Comparison of ENCODE assay signal across 8 cellular contexts in genomic region chr6:16711551-16712249, GRCh38. TPM values are rescaled to one million over a fixed set of nuclear protein-coding genes. Genes with fewer than 3 reads are reported as not detected.
DNase-seq lines count a peak whose midpoint lies in the region; ATAC-seq and TF ChIP-seq lines count a peak whose summit lies in the region.

No MANE protein-coding gene starts in this region.

- intact Hi-C loops in psoas muscle (cut with DNase I) = no loop called here
- intact Hi-C loops in gastrocnemius medialis (cut with DNase I; ENCODE audit: low total_unique reads) = loop anchor here (2.0 kb wide), 1 partner anchor 49 kb away; the partner anchor contains the start of gene ATXN1

- H3K27ac ChIP-seq in psoas muscle (peak overlapping the region; percentile 74), gastrocnemius medialis (peak overlapping the region in 1 of 4 donors; percentile 61), gastroesophageal sphincter (peak overlapping the region in 2 of 4 donors; percentile 54 to 69)

- peaks cover 2% of the 10 kb centered on the region for H3K27me3 Mint-ChIP-seq in IgD-negative memory B cell
- no peaks in the 10 kb centered on the region for H3K27me3 Mint-ChIP-seq in activated naive CD8-positive, alpha-beta T cell

- H3K36me3 ChIP-seq in psoas muscle (ENCODE audit: insufficient read depth in 1 of 2, low read depth in 1 of 2) = no peaks in the 10 kb centered on the region
- H3K36me3 ChIP-seq in gastrocnemius medialis = no peaks in the 10 kb centered on the region
- H3K36me3 ChIP-seq in gastroesophageal sphincter = no peaks in the 10 kb centered on the region

- no peak for TF ChIP-seq CTCF in psoas muscle (IDR thresholded peaks at IDR 0.05)
- no peak for TF ChIP-seq CTCF in gastrocnemius medialis (IDR thresholded peaks at IDR 0.05 in 4 of 5, conservative IDR thresholded peaks at IDR 0.05 in 1 of 5)
- TF ChIP-seq CTCF in gastroesophageal sphincter (IDR thresholded peaks at IDR 0.05) = no peak

- peak overlapping the region; percentile 41 to 83 (median 62) for H3K27ac Mint-ChIP-seq in IgD-negative memory B cell
- peak overlapping the region; percentile 98 for H3K27ac Mint-ChIP-seq in activated naive CD8-positive, alpha-beta T cell

- TF ChIP-seq POLR2A in gastrocnemius medialis (IDR thresholded peaks at IDR 0.05) (no peak), gastroesophageal sphincter (IDR thresholded peaks at IDR 0.05) (no peak)

- no peaks in the 10 kb centered on the region for H3K36me3 Mint-ChIP-seq in IgD-negative memory B cell
- peaks cover 2% of the 10 kb centered on the region for H3K36me3 Mint-ChIP-seq in activated naive CD8-positive, alpha-beta T cell

- H3K4me3 Mint-ChIP-seq in IgD-negative memory B cell = peak overlapping the region; percentile 21 to 95 (median 84)
- H3K4me3 Mint-ChIP-seq in activated naive CD8-positive, alpha-beta T cell = peak overlapping the region; percentile 89

- peaks cover 24 to 36% (median 26%) of the 10 kb centered on the region in 3 donors for H3K4me1 Mint-ChIP-seq in IgD-negative memory B cell
- H3K4me1 Mint-ChIP-seq in activated naive CD8-positive, alpha-beta T cell (ENCODE audit: low read depth) = peaks cover 58% of the 10 kb centered on the region

- TF ChIP-seq EP300 in gastroesophageal sphincter (IDR thresholded peaks at IDR 0.05) = no peak

- H3K4me1 ChIP-seq in psoas muscle (peaks cover 26% of the 10 kb centered on the region), gastrocnemius medialis (peaks cover 17 to 26% of the 10 kb centered on the region in 2 donors), gastroesophageal sphincter (peaks cover 8 to 31% (median 10%) of the 10 kb centered on the region in 3 donors)

- H3K4me3 ChIP-seq in psoas muscle = no peak overlapping the region
- no peak overlapping the region for H3K4me3 ChIP-seq in gastrocnemius medialis
- no peak overlapping the region for H3K4me3 ChIP-seq in gastroesophageal sphincter

- WGBS in psoas muscle, 3 donors = 90 to 96% (median 94%) methylated on average over 8 of the region's 8 CpGs
- WGBS in gastroesophageal sphincter (ENCODE audit: low coverage in 1 of 2), 2 donors = 90 to 93% methylated on average over 5 to 8 of the region's 8 CpGs

- in situ Hi-C loops in gastrocnemius medialis (cut with MboI; ENCODE audit: low sequenced_read_pairs in 4 of 4) = no loop called here

- H3K27me3 ChIP-seq in psoas muscle (ENCODE audit: insufficient read depth in 3 of 3, low read length in 2 of 3) = no peaks in the 10 kb centered on the region
- H3K27me3 ChIP-seq in gastrocnemius medialis = no peaks in the 10 kb centered on the region
- H3K27me3 ChIP-seq in gastroesophageal sphincter = no peaks in the 10 kb centered on the region

- peak; percentile 7 for ATAC-seq in GM18873 (IDR thresholded peaks at IDR 0.05; ENCODE audit: low FRiP score, unreplicated experiment)
- ATAC-seq in psoas muscle = no peak
- no peak for ATAC-seq in gastrocnemius medialis
- no peak for ATAC-seq in gastroesophageal sphincter

- H3K9me3 Mint-ChIP-seq in IgD-negative memory B cell = no peaks in the 10 kb centered on the region
- no peaks in the 10 kb centered on the region for H3K9me3 Mint-ChIP-seq in activated naive CD8-positive, alpha-beta T cell (ENCODE audit: low read depth)

- no peak for DNase-seq in psoas muscle
- no peak for DNase-seq in gastrocnemius medialis
- no peak for DNase-seq in putamen (ENCODE audit: low spot score)
- no peak for DNase-seq in GDM1 (lab: John Stamatoyannopoulos, UW)

- H3K9me3 ChIP-seq in psoas muscle = no peaks in the 10 kb centered on the region
- H3K9me3 ChIP-seq in gastrocnemius medialis = no peaks in the 10 kb centered on the region
- H3K9me3 ChIP-seq in gastroesophageal sphincter = no peaks in the 10 kb centered on the region

RNA-seq across cellular contexts. Expression of gene ATXN1, which starts 49.6 kb away (rescaled TPM):
- polyA plus RNA-seq in IgD-negative memory B cell = 5.0 TPM
- total RNA-seq in psoas muscle = 10 to 100 TPM; 21.6 to 50.9 (median 38.1) TPM
- polyA plus RNA-seq in psoas muscle = 1 to 10 TPM; 1.3 to 9.9 (median 5.1) TPM
- 10 to 100 TPM; 21.8 to 42.9 (median 33.1) TPM for total RNA-seq in gastrocnemius medialis
- total RNA-seq in gastroesophageal sphincter = 10 to 100 TPM; 38.7 to 78.3 (median 62.6) TPM
